ENCODE assay signal across 17 cellular contexts in the genomic region with DNA sequence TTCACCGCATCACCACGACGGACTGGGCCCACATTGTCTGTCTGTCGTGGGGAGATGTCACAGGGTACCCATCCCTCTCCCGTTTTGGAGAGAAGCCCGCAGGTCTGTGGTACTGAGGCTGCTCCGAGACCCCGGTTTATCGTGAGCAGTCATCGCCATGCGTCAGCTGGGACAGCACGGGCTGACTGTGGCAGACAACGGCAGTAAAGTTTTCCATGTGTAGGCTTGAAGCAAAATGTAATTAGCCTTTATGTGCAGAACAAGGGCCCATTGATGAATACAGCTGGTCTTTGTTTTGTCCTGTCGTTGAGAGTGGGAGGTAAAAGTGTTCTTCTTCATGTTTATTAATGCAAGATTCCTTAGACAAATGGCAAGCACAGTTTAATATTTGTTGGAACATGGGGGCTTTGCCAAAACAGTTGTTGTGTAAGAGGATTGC.
DNase-seq lines count a peak whose midpoint lies in the region; ATAC-seq and TF ChIP-seq lines count a peak whose summit lies in the region.
"Had no signal": no experiment of that assay in that cellular context is flagged by ENCODE, and none has a peak within 500 bp of the region (broad histone marks: within the 10 kb centered on the region; RNA-seq: fewer than 3 reads in every experiment).

No MANE protein-coding gene starts in this region.

- H2AFZ ChIP-seq in PC-9: no peak overlapping the region

- ATAC-seq in HG03571 (IDR thresholded peaks at IDR 0.05; ENCODE audit: unreplicated experiment): no peak
- ATAC-seq: HCT116 had no signal

- POLR2A ChIA-PET in RWPE1 (lab: Yijun Ruan, JAX; ENCODE audit: low non-redundant PET): no interaction called here
- POLR2A ChIA-PET in PC-9 (lab: Charles Lee; ENCODE audit: unreplicated experiment): no interaction called here

- no peaks in the 10 kb centered on the region for H4K20me1 ChIP-seq in PC-9 (ENCODE audit: insufficient read depth)

- no peaks in the 10 kb centered on the region; the same call in 1 of the 2 replicates for H3F3A ChIP-seq in PC-9 (ENCODE audit: insufficient read depth, low read depth)

- no peak overlapping the region for H3K4me3 ChIP-seq in PC-9
- H3K4me3 ChIP-seq: lung, Peyer's patch had no signal

- no peaks in the 10 kb centered on the region for H3K9me3 ChIP-seq in PC-9 (ENCODE audit: insufficient read depth, low read depth)
- H3K9me3 ChIP-seq: Peyer's patch had no signal

- H3K79me2 ChIP-seq in PC-9 (ENCODE audit: low read depth): no peaks in the 10 kb centered on the region

- intact Hi-C loops in PC-9 (cut with micrococcal nuclease; ENCODE audit: unreplicated experiment): no loop called here

- DNase-seq in RWPE1 (ENCODE audit: low spot score): no peak
- DNase-seq in fibroblast of gingiva (ENCODE audit: low read depth): peak; percentile 58
- peak; percentile 89 for DNase-seq in medulla oblongata (ENCODE audit: extremely low spot score)
- DNase-seq in superior temporal gyrus (ENCODE audit: extremely low spot score): peak; percentile 90
- no peak for DNase-seq in effector CD4-positive, alpha-beta T cell
- no peak for DNase-seq in NOMO-1 (lab: John Stamatoyannopoulos, UW; ENCODE audit: unreplicated experiment in 2 of 2)
- no peak for DNase-seq in PC-9
- DNase-seq: activated CD4-positive, alpha-beta T cell treated with anti-CD3 and anti-CD28 coated beads for 1 hour; cerebellar nuclear complex; Kasumi-1; NCI-H1930; NCI-H524 treated with DMSO at 0.1 percent for 48 hours; Peyer's patch had no signal

- no peaks in the 10 kb centered on the region for H3K27me3 ChIP-seq in PC-9 (ENCODE audit: insufficient read depth, low read depth)
- H3K27me3 ChIP-seq: Peyer's patch had no signal

- H3K9me2 ChIP-seq in PC-9 (ENCODE audit: insufficient read depth): no peaks in the 10 kb centered on the region

- H3K27ac ChIP-seq in RWPE1: peak overlapping the region; percentile 1; the same call in 1 of the 2 replicates
- H3K27ac ChIP-seq in PC-9: no peak overlapping the region
- H3K27ac ChIP-seq: epithelial cell of prostate, Peyer's patch had no signal

- H3K4me1 ChIP-seq in PC-9 (replicated peaks; ENCODE audit: insufficient read depth): peaks cover 14% of the 10 kb centered on the region

- TF ChIP-seq CTCF in RWPE1 (conservative IDR thresholded peaks at IDR 0.05; ENCODE audit: low read depth) (no peak), PC-9 (conservative IDR thresholded peaks at IDR 0.05) (no peak)

- H3K36me3 ChIP-seq in PC-9 (ENCODE audit: low read depth): no peaks in the 10 kb centered on the region

- CTCF ChIA-PET in RWPE1 (lab: Yijun Ruan, JAX): no interaction called here
- CTCF ChIA-PET in PC-9 (lab: Charles Lee): no interaction called here

- BruUV-seq in PC-9 (replicated peaks; lab: Mats Ljungman, UMichigan): no TSS peak

- no peak overlapping the region for H3K4me2 ChIP-seq in PC-9

Comparison
In these comparisons a context has a peak if more than half of its experiments do, and no peak if none do; other contexts are left out.
1. DNase-seq: peak in fibroblast of gingiva (single experiment), medulla oblongata (single experiment) and superior temporal gyrus (single experiment); none in RWPE1 (single experiment), effector CD4-positive, alpha-beta T cell (single experiment), NOMO-1 (0 of 2) and PC-9 (0 of 2).